11 cellular contexts compared by ENCODE assay signal in genomic region chr3:114428173-114428606, GRCh38.
A peak's percentile ranks its signal among the peaks of the same experiment; 100 is the strongest.
DNase-seq lines count a peak whose midpoint lies in the region; ATAC-seq and TF ChIP-seq lines count a peak whose summit lies in the region.
"Had no signal": no experiment of that assay in that cellular context is flagged by ENCODE, and none has a peak within 500 bp of the region (broad histone marks: within the 10 kb centered on the region; RNA-seq: fewer than 3 reads in every experiment).

No MANE protein-coding gene starts in this region.

- H3F3A ChIP-seq in SU-DHL-6 (ENCODE audit: insufficient read depth), result peaks cover 3% of the 10 kb centered on the region; the same call in 1 of the 2 replicates

- H3K36me3 ChIP-seq in SU-DHL-6 (ENCODE audit: low read length), result no peaks in the 10 kb centered on the region
- H3K36me3 ChIP-seq in uterus, result no peaks in the 10 kb centered on the region
- H3K36me3 ChIP-seq: upper lobe of right lung had no signal

- H3K27ac ChIP-seq in SU-DHL-6 (ENCODE audit: low read depth, low read length), result peak overlapping the region; percentile 84
- no peak overlapping the region for H3K27ac ChIP-seq in uterus
- H3K27ac ChIP-seq: upper lobe of right lung had no signal

- no peak for TF ChIP-seq POLR2A in uterus (IDR thresholded peaks at IDR 0.05)

- DNase-seq in NCI-H226 (no peak), hepatic stellate cell (ENCODE audit: low spot score) (no peak), uterus (no peak)
- no peak for DNase-seq in stimulated activated CD8-positive, alpha-beta memory T cell treated with anti-CD3 and anti-CD28 coated beads, Interleukin-4, amount 100 ng/mL, for 48 hours
- DNase-seq: activated naive CD8-positive, alpha-beta T cell treated with anti-CD3 and anti-CD28 coated beads, Interleukin-2, amount 50 U/mL, for 24 hours; upper lobe of right lung had no signal

- H2AFZ ChIP-seq in SU-DHL-6 (ENCODE audit: low read depth, low read length, severe bottlenecking), result peak overlapping the region; percentile 72

- no peaks in the 10 kb centered on the region for H3K9me2 ChIP-seq in SU-DHL-6 (replicated peaks; ENCODE audit: insufficient read depth, low read length)

- no peaks in the 10 kb centered on the region for H3K79me2 ChIP-seq in SU-DHL-6 (ENCODE audit: insufficient read depth, low read length)

- peak; percentile 91 for ATAC-seq in GM18519 (IDR thresholded peaks at IDR 0.05; ENCODE audit: low FRiP score, unreplicated experiment)
- ATAC-seq in GM21619 (IDR thresholded peaks at IDR 0.05; ENCODE audit: unreplicated experiment), result peak; percentile 92
- ATAC-seq in HG03342 (IDR thresholded peaks at IDR 0.05; ENCODE audit: unreplicated experiment), result peak; percentile 97
- ATAC-seq: activated naive CD8-positive, alpha-beta T cell treated with anti-CD3 and anti-CD28 coated beads, Interleukin-2, amount 50 U/mL, for 24 hours; upper lobe of right lung had no signal

- peak overlapping the region; percentile 26 for H3K9ac ChIP-seq in SU-DHL-6 (ENCODE audit: low read length)

- no peaks in the 10 kb centered on the region for H3K27me3 ChIP-seq in SU-DHL-6 (ENCODE audit: low read length)
- no peaks in the 10 kb centered on the region for H3K27me3 ChIP-seq in uterus
- H3K27me3 ChIP-seq: upper lobe of right lung had no signal

- H3K4me3 ChIP-seq in SU-DHL-6 (ENCODE audit: insufficient read depth, low read length, poor library complexity, severe bottlenecking) (peak overlapping the region; percentile 27), uterus (no peak overlapping the region)
- H3K4me3 ChIP-seq: lung, upper lobe of right lung had no signal

- no peaks in the 10 kb centered on the region for H3K4me1 ChIP-seq in uterus
- H3K4me1 ChIP-seq: upper lobe of right lung had no signal

- no peaks in the 10 kb centered on the region for H4K20me1 ChIP-seq in SU-DHL-6 (ENCODE audit: low read depth, low read length)

- TF ChIP-seq CTCF in SU-DHL-6 (IDR thresholded peaks at IDR 0.05; ENCODE audit: insufficient read depth, low read length, poor library complexity, severe bottlenecking) (no peak), uterus (IDR thresholded peaks at IDR 0.05) (no peak)

- intact Hi-C loops in uterus (cut with DNase I; ENCODE audit: low total_unique reads), result no loop called here

- H3K9me3 ChIP-seq in SU-DHL-6 (ENCODE audit: insufficient read depth, low read length), result no peaks in the 10 kb centered on the region
- no peaks in the 10 kb centered on the region for H3K9me3 ChIP-seq in uterus
- H3K9me3 ChIP-seq: upper lobe of right lung had no signal

- peak overlapping the region; percentile 57 for H3K4me2 ChIP-seq in SU-DHL-6 (ENCODE audit: low read depth, low read length, poor library complexity, severe bottlenecking)
